Comparison of ENCODE assay signal across 11 cellular contexts in the genomic region with DNA sequence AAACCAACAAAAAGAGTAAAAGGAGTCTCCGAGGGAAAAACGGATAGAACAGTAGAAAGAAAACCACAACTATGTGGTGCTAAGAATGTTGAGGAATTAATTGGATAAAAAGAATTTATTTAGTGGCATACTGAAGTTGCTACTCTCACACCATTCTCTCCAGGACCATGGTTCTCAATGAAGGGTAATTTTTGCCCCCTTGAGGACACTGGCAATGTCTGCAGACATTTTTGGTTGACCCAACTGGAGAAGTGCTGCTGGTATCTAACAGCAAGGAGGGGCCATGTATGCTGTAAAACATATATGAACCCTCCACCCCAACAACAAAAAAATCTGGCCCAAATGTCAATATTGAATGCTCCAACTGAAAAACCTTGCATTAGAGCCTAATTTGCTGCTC.
DNase-seq lines count a peak whose midpoint lies in the region; ATAC-seq and TF ChIP-seq lines count a peak whose summit lies in the region.
"Had no signal": no experiment of that assay in that cellular context is flagged by ENCODE, and none has a peak within 500 bp of the region (broad histone marks: within the 10 kb centered on the region; RNA-seq: fewer than 3 reads in every experiment).

No MANE protein-coding gene starts in this region.

- POLR2A ChIA-PET in naive thymus-derived CD4-positive, alpha-beta T cell (lab: Charles Lee), result interaction anchor here (0.6 kb wide), 1 partner anchor 61 kb away, joined by 3 read pairs; no protein-coding TSS in a partner anchor

- H3K4me1 ChIP-seq in naive thymus-derived CD4-positive, alpha-beta T cell (ENCODE audit: control insufficient read depth in 2 of 2, insufficient read depth in 2 of 2, low read length in 2 of 2), result no peaks in the 10 kb centered on the region

- peak; percentile 48 for DNase-seq in activated CD4-positive, alpha-beta T cell treated with anti-CD3 and anti-CD28 coated beads, Interleukin-2, amount 10 ng/mL, durations not matched to agents 24 days and 14 days
- DNase-seq in activated CD4-positive, alpha-beta T cell treated with anti-CD3 and anti-CD28 coated beads for 48 hours, result no peak
- DNase-seq in NCI-H226 (peak; percentile 8), epithelial cell of esophagus (ENCODE audit: low read depth) (no peak), NCI-H345 treated with DMSO at 0.1 percent for 48 hours (lab: John Stamatoyannopoulos, UW; ENCODE audit: unreplicated experiment) (no peak)
- DNase-seq in stimulated activated naive CD8-positive, alpha-beta T cell treated with anti-CD3 and anti-CD28 coated beads, Interleukin-15, amount 100 ng/mL, for 72 hours, result no peak
- DNase-seq in naive thymus-derived CD4-positive, alpha-beta T cell, result no peak
- DNase-seq: activated CD4-positive, alpha-beta T cell treated with anti-CD3 and anti-CD28 coated beads, Interleukin-2, amount 50 U/mL, for 4 hours; NCI-H2081 treated with DMSO at 0.1 percent for 48 hours had no signal

- no peaks in the 10 kb centered on the region for H3K27me3 Mint-ChIP-seq in activated CD4-positive, alpha-beta T cell treated with anti-CD3 and anti-CD28 coated beads, Interleukin-2, amount 10 ng/mL, durations not matched to agents 24 days and 14 days
- H3K27me3 Mint-ChIP-seq in stimulated activated naive CD8-positive, alpha-beta T cell treated with anti-CD3 and anti-CD28 coated beads, Interleukin-15, amount 100 ng/mL, for 72 hours, result no peaks in the 10 kb centered on the region
- no peaks in the 10 kb centered on the region for H3K27me3 Mint-ChIP-seq in naive thymus-derived CD4-positive, alpha-beta T cell
- H3K27me3 Mint-ChIP-seq: CD4-positive, CD25-positive, alpha-beta regulatory T cell had no signal

- CTCF ChIA-PET in naive thymus-derived CD4-positive, alpha-beta T cell (lab: Charles Lee), result no interaction called here

- peaks cover 3 to 35% (median 6%) of the 10 kb centered on the region in 3 experiments for H3K36me3 ChIP-seq in naive thymus-derived CD4-positive, alpha-beta T cell (ENCODE audit: control insufficient read depth in 2 of 3, insufficient read depth in 3 of 3, low read length in 3 of 3)

- H3K9me3 ChIP-seq in naive thymus-derived CD4-positive, alpha-beta T cell (ENCODE audit: control insufficient read depth in 2 of 3, low read length in 3 of 3), result no peaks in the 10 kb centered on the region

- H3K27ac Mint-ChIP-seq in activated CD4-positive, alpha-beta T cell treated with anti-CD3 and anti-CD28 coated beads, Interleukin-2, amount 10 ng/mL, durations not matched to agents 24 days and 14 days, result no peak overlapping the region
- no peak overlapping the region for H3K27ac Mint-ChIP-seq in stimulated activated naive CD8-positive, alpha-beta T cell treated with anti-CD3 and anti-CD28 coated beads, Interleukin-15, amount 100 ng/mL, for 72 hours
- peak overlapping the region in 2 of 9 donors; percentile 65 to 68 for H3K27ac Mint-ChIP-seq in naive thymus-derived CD4-positive, alpha-beta T cell

- H3K4me1 Mint-ChIP-seq in activated CD4-positive, alpha-beta T cell treated with anti-CD3 and anti-CD28 coated beads, Interleukin-2, amount 10 ng/mL, durations not matched to agents 24 days and 14 days, result peaks cover 5% of the 10 kb centered on the region
- peaks cover 4% of the 10 kb centered on the region for H3K4me1 Mint-ChIP-seq in stimulated activated naive CD8-positive, alpha-beta T cell treated with anti-CD3 and anti-CD28 coated beads, Interleukin-15, amount 100 ng/mL, for 72 hours
- H3K4me1 Mint-ChIP-seq in naive thymus-derived CD4-positive, alpha-beta T cell, result peaks cover 0 to 8% (median 0%) of the 10 kb centered on the region in 7 donors

- no peaks in the 10 kb centered on the region for H3K27me3 ChIP-seq in naive thymus-derived CD4-positive, alpha-beta T cell (ENCODE audit: control insufficient read depth in 2 of 2, insufficient read depth in 2 of 2, low read length in 2 of 2)

- intact Hi-C loops in activated CD4-positive, alpha-beta T cell treated with anti-CD3 and anti-CD28 coated beads, Interleukin-2, amount 10 ng/mL, durations not matched to agents 24 days and 14 days (cut with micrococcal nuclease), result no loop called here
- intact Hi-C loops in naive thymus-derived CD4-positive, alpha-beta T cell (cut with micrococcal nuclease), result no loop called here

- ATAC-seq in stimulated activated naive CD8-positive, alpha-beta T cell treated with anti-CD3 and anti-CD28 coated beads, Interleukin-15, amount 100 ng/mL, for 72 hours, result peak; percentile 60
- ATAC-seq in naive thymus-derived CD4-positive, alpha-beta T cell, result no peak
- no peak for ATAC-seq in GM19455 (IDR thresholded peaks at IDR 0.05; ENCODE audit: unreplicated experiment)

- no peaks in the 10 kb centered on the region for H3K9me3 Mint-ChIP-seq in activated CD4-positive, alpha-beta T cell treated with anti-CD3 and anti-CD28 coated beads, Interleukin-2, amount 10 ng/mL, durations not matched to agents 24 days and 14 days
- H3K9me3 Mint-ChIP-seq in stimulated activated naive CD8-positive, alpha-beta T cell treated with anti-CD3 and anti-CD28 coated beads, Interleukin-15, amount 100 ng/mL, for 72 hours, result no peaks in the 10 kb centered on the region
- H3K9me3 Mint-ChIP-seq in naive thymus-derived CD4-positive, alpha-beta T cell, result peaks cover 0 to under 1% (median 0%) of the 10 kb centered on the region in 11 donors
- H3K9me3 Mint-ChIP-seq: CD4-positive, CD25-positive, alpha-beta regulatory T cell had no signal

- H3K4me3 ChIP-seq in epithelial cell of esophagus (ENCODE audit: low read length), result no peak overlapping the region
- H3K4me3 ChIP-seq in naive thymus-derived CD4-positive, alpha-beta T cell (ENCODE audit: low read length), result no peak overlapping the region

- no peak overlapping the region for H3K27ac ChIP-seq in naive thymus-derived CD4-positive, alpha-beta T cell (ENCODE audit: low read depth, low read length)

- H3K4me3 Mint-ChIP-seq in activated CD4-positive, alpha-beta T cell treated with anti-CD3 and anti-CD28 coated beads, Interleukin-2, amount 10 ng/mL, durations not matched to agents 24 days and 14 days, result no peak overlapping the region
- H3K4me3 Mint-ChIP-seq in stimulated activated naive CD8-positive, alpha-beta T cell treated with anti-CD3 and anti-CD28 coated beads, Interleukin-15, amount 100 ng/mL, for 72 hours, result no peak overlapping the region
- no peak overlapping the region for H3K4me3 Mint-ChIP-seq in naive thymus-derived CD4-positive, alpha-beta T cell
- H3K4me3 Mint-ChIP-seq: CD4-positive, CD25-positive, alpha-beta regulatory T cell had no signal

- peak; percentile 14 for TF ChIP-seq CTCF in epithelial cell of esophagus (IDR thresholded peaks at IDR 0.05; ENCODE audit: insufficient read depth, low read depth, low read length, missing control alignments)

- peaks cover 32% of the 10 kb centered on the region for H3K36me3 Mint-ChIP-seq in activated CD4-positive, alpha-beta T cell treated with anti-CD3 and anti-CD28 coated beads, Interleukin-2, amount 10 ng/mL, durations not matched to agents 24 days and 14 days (ENCODE audit: low read depth)
- H3K36me3 Mint-ChIP-seq in naive thymus-derived CD4-positive, alpha-beta T cell, result peaks cover 1 to 41% (median 10%) of the 10 kb centered on the region in 5 donors

Comparison
In these comparisons a context has a peak if more than half of its experiments do, and no peak if none do; other contexts are left out.
1. DNase-seq: peak in activated CD4-positive, alpha-beta T cell treated with anti-CD3 and anti-CD28 coated beads, Interleukin-2, amount 10 ng/mL, durations not matched to agents 24 days and 14 days (single experiment) and NCI-H226 (single experiment); none in activated CD4-positive, alpha-beta T cell treated with anti-CD3 and anti-CD28 coated beads for 48 hours (single experiment), epithelial cell of esophagus (single experiment), stimulated activated naive CD8-positive, alpha-beta T cell treated with anti-CD3 and anti-CD28 coated beads, Interleukin-15, amount 100 ng/mL, for 72 hours (0 of 2), naive thymus-derived CD4-positive, alpha-beta T cell (0 of 9) and NCI-H345 treated with DMSO at 0.1 percent for 48 hours (single experiment).